13 cellular contexts compared by ENCODE assay signal in the genomic region with DNA sequence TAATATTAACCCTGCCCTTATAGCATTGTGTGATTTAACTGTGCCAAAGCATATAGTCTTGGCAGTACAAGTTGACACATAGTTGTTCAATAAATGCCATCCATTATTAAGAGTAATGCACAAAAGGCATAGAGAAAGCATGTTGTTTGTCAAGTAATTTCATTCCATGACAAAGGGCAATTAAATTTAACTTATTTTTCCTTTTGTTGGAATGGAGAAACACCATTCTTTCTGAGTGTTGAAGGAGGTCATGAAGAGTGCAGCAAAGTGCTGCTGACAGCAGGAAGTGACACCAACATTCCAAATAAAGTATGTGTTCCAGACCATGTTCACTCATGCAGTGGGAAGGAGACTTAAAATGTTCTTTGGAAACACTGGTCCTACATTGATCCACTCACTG. TPM values are rescaled to one million over a fixed set of nuclear protein-coding genes. Genes with fewer than 3 reads are reported as not detected.
DNase-seq lines count a peak whose midpoint lies in the region; FAIRE-seq and TF ChIP-seq lines count a peak whose summit lies in the region.
"Had no signal": no experiment of that assay in that cellular context is flagged by ENCODE, and none has a peak within 500 bp of the region (broad histone marks: within the 10 kb centered on the region; RNA-seq: fewer than 3 reads in every experiment).

No MANE protein-coding gene starts in this region.

- no peak overlapping the region for H3K27ac ChIP-seq in testis
- H3K27ac ChIP-seq: ascending aorta had no signal

- H3K4me3 Mint-ChIP-seq in endothelial cell (ENCODE audit: unreplicated experiment), result no peak overlapping the region
- H3K4me3 Mint-ChIP-seq: activated T-cell treated with anti-CD3 and anti-CD28 coated beads, Interleukin-2, amount 50 U/mL, for 24 hours; CD8-positive, alpha-beta memory T cell had no signal

- peak overlapping the region; percentile 85 for H3K27ac Mint-ChIP-seq in endothelial cell (ENCODE audit: unreplicated experiment)
- H3K27ac Mint-ChIP-seq: activated T-cell treated with anti-CD3 and anti-CD28 coated beads, Interleukin-2, amount 50 U/mL, for 24 hours; CD8-positive, alpha-beta memory T cell had no signal

- no peak for FAIRE-seq in GM12892 (lab: Jason Lieb, UNC)

- no peaks in the 10 kb centered on the region for H3K9me3 ChIP-seq in testis
- H3K9me3 ChIP-seq: ascending aorta had no signal

- H3K4me1 Mint-ChIP-seq in endothelial cell (ENCODE audit: unreplicated experiment), result no peaks in the 10 kb centered on the region
- H3K4me1 Mint-ChIP-seq: CD8-positive, alpha-beta memory T cell had no signal

- DNase-seq in Caki2 (ENCODE audit: low read depth) (peak; percentile 14), NCI-H226 (peak; percentile 87), endothelial cell (ENCODE audit: low spot score) (no peak), lung microvascular endothelial cell (ENCODE audit: low read depth in 2 of 2) (peak; percentile 68 to 88), NCI-H2029 (lab: John Stamatoyannopoulos, UW) (no peak), GM12892 (ENCODE audit: insufficient read length) (no peak), testis (no peak)
- DNase-seq in central memory CD4-positive, alpha-beta T cell, result no peak
- DNase-seq: activated T-cell treated with anti-CD3 and anti-CD28 coated beads, Interleukin-2, amount 50 U/mL, for 24 hours; CD8-positive, alpha-beta memory T cell; SHP77 treated with DMSO at 0.1 percent for 48 hours; stimulated activated CD4-positive, alpha-beta T cell treated with anti-CD3 and anti-CD28 coated beads, Interleukin-15, amount 100 ng/mL, for 24 hours had no signal

- no peaks in the 10 kb centered on the region for H3K9me3 Mint-ChIP-seq in endothelial cell (ENCODE audit: unreplicated experiment)

- in situ Hi-C loops in Caki2 (cut with HindIII; ENCODE audit: low pct_unique_long_range_greater_than_20kb, low sequenced_read_pairs), result no loop called here

- no peak overlapping the region for H3K4me3 ChIP-seq in testis
- H3K4me3 ChIP-seq: ascending aorta had no signal

- H3K36me3 ChIP-seq in testis (ENCODE audit: low read depth, missing control alignments), result no peaks in the 10 kb centered on the region
- H3K36me3 ChIP-seq: ascending aorta had no signal

- H3K36me3 Mint-ChIP-seq in endothelial cell (ENCODE audit: low read depth, unreplicated experiment), result peaks cover 3% of the 10 kb centered on the region

- no peaks in the 10 kb centered on the region for H3K27me3 ChIP-seq in testis
- H3K27me3 ChIP-seq: ascending aorta had no signal

- H3K4me1 ChIP-seq in testis, result no peaks in the 10 kb centered on the region
- H3K4me1 ChIP-seq: ascending aorta had no signal

- TF ChIP-seq CTCF in endothelial cell (IDR thresholded peaks at IDR 0.05; ENCODE audit: unreplicated experiment), result no peak
- no peak for TF ChIP-seq CTCF in testis (IDR thresholded peaks at IDR 0.05)

- intact Hi-C loops in testis (cut with DNase I; ENCODE audit: low total_unique reads), result no loop called here

- no peak for TF ChIP-seq POLR2A in GM12892 (IDR thresholded peaks at IDR 0.05; ENCODE audit: low read depth, low read length)
- no peak for TF ChIP-seq POLR2A in testis (IDR thresholded peaks at IDR 0.05)

- no peaks in the 10 kb centered on the region for H3K27me3 Mint-ChIP-seq in endothelial cell (ENCODE audit: unreplicated experiment)

RNA-seq across cellular contexts. Expression of a gene that starts 29.1 kb away (rescaled TPM):
- 1.5 and 3.6 TPM in 2 replicates for total RNA-seq in Caki2 (2014; rRNA removed; shearing (Covaris generic); ENCODE audit: low replicate concordance)
- total RNA-seq in endothelial cell (ENCODE audit: unreplicated experiment) (0.31 TPM), lung microvascular endothelial cell (0.22 and 1.2 TPM in 2 replicates), testis (1 to 10 TPM; 1.3 to 8.1 TPM)
- polyA plus RNA-seq in GM12892 (2012; ENCODE audit: missing spikeins), result 0.61 TPM
- 1.2 TPM for polyA plus RNA-seq in testis (ENCODE audit: insufficient read depth, low read depth, low replicate concordance)
- total RNA-seq: ascending aorta had no signal

Comparison
In these comparisons a context has a peak if more than half of its experiments do, and no peak if none do; other contexts are left out.
1. DNase-seq: peak in Caki2 (single experiment), NCI-H226 (single experiment) and lung microvascular endothelial cell (2 of 2); none in endothelial cell (single experiment), NCI-H2029 (single experiment), central memory CD4-positive, alpha-beta T cell (single experiment), GM12892 (single experiment) and testis (single experiment).